In genomic region chr19:2532252-2533071, GRCh38 we compare ENCODE assay signal across 13 cellular contexts. TPM values are rescaled to one million over a fixed set of nuclear protein-coding genes. Genes with fewer than 3 reads are reported as not detected.
DNase-seq lines count a peak whose midpoint lies in the region; FAIRE-seq and TF ChIP-seq lines count a peak whose summit lies in the region.
"Had no signal": no experiment of that assay in that cellular context is flagged by ENCODE, and none has a peak within 500 bp of the region (broad histone marks: within the 10 kb centered on the region; RNA-seq: fewer than 3 reads in every experiment).

No MANE protein-coding gene starts in this region.

- H3K79me2 ChIP-seq in SK-N-SH (ENCODE audit: insufficient read depth) (no peaks in the 10 kb centered on the region), fibroblast of lung (ENCODE audit: control insufficient read depth, insufficient read depth, low read length) (no peaks in the 10 kb centered on the region), smooth muscle cell (ENCODE audit: low read depth) (no peaks in the 10 kb centered on the region)
- H3K79me2 ChIP-seq: parathyroid adenoma had no signal

- no peak for FAIRE-seq in GM19239 (lab: Jason Lieb, UNC)

- H3K27ac ChIP-seq in HEK293 (ENCODE audit: extremely low read depth, low read depth, low read length): no peak overlapping the region
- no peak overlapping the region for H3K27ac ChIP-seq in SK-N-SH (ENCODE audit: low read depth in 2 of 2, low read length in 1 of 2)
- H3K27ac ChIP-seq in fibroblast of lung (ENCODE audit: insufficient read depth, low read length): peak overlapping the region; percentile 5
- peak overlapping the region; percentile 59 for H3K27ac ChIP-seq in smooth muscle cell (ENCODE audit: low read depth)
- H3K27ac ChIP-seq in caudate nucleus (ENCODE audit: low read depth, low read length): no peak overlapping the region
- H3K27ac ChIP-seq: gastrocnemius medialis, lower lobe of right lung, parathyroid adenoma had no signal

- no peak for TF ChIP-seq RAD21 in SK-N-SH (IDR thresholded peaks at IDR 0.05; ENCODE audit: low read length)

- H3F3A ChIP-seq in SK-N-SH (replicated peaks; ENCODE audit: insufficient read depth) (peaks cover 26% of the 10 kb centered on the region), smooth muscle cell (ENCODE audit: low read depth) (peaks cover 15% of the 10 kb centered on the region)

- H3K9ac ChIP-seq in SK-N-SH (no peak overlapping the region), fibroblast of lung (ENCODE audit: insufficient read depth, low read length) (no peak overlapping the region), smooth muscle cell (ENCODE audit: low read depth) (no peak overlapping the region)
- H3K9ac ChIP-seq: parathyroid adenoma had no signal

- DNase-seq in SK-N-SH: no peak
- DNase-seq in fibroblast of lung (ENCODE audit: low read depth in 2 of 2): peak; percentile 92 to 94
- DNase-seq in smooth muscle cell (lab: John Stamatoyannopoulos, UW; ENCODE audit: unreplicated experiment): no peak
- no peak for DNase-seq in NCI-H526 (lab: John Stamatoyannopoulos, UW)
- no peak for DNase-seq in posterior cingulate gyrus
- no peak for DNase-seq in caudate nucleus (lab: John Stamatoyannopoulos, UW)
- no peak for DNase-seq in GM19239 (ENCODE audit: insufficient read length, low spot score)
- DNase-seq: DMS79 treated with DMSO at 0.1 percent for 48 hours, gastrocnemius medialis had no signal

- H4K20me1 ChIP-seq in SK-N-SH (ENCODE audit: insufficient read depth) (no peaks in the 10 kb centered on the region), fibroblast of lung (ENCODE audit: control insufficient read depth, extremely low read depth, insufficient read depth, low read length) (no peaks in the 10 kb centered on the region), smooth muscle cell (ENCODE audit: low read depth) (no peaks in the 10 kb centered on the region)

- H3K4me1 ChIP-seq in HEK293 (ENCODE audit: control insufficient read depth, insufficient read depth, low read length): peaks cover 4% of the 10 kb centered on the region; the same call in 1 of the 2 replicates
- no peaks in the 10 kb centered on the region for H3K4me1 ChIP-seq in SK-N-SH (ENCODE audit: control insufficient read depth in 1 of 2, insufficient read depth in 2 of 2, low read depth in 1 of 2, low read length in 1 of 2)
- H3K4me1 ChIP-seq in fibroblast of lung (ENCODE audit: control insufficient read depth, extremely low read depth, insufficient read depth, low read length): peaks cover 14% of the 10 kb centered on the region
- no peaks in the 10 kb centered on the region for H3K4me1 ChIP-seq in smooth muscle cell (ENCODE audit: low read depth)
- H3K4me1 ChIP-seq: adrenal gland, parathyroid adenoma had no signal

- 0 out of 4 replicates have a peak, but pooled peaks of 1 of the 2 experiments have one; percentile 3 for TF ChIP-seq EP300 in SK-N-SH (IDR thresholded peaks at IDR 0.05; ENCODE audit: borderline replicate concordance in 1 of 2, low read depth in 1 of 2, low read length in 1 of 2)

- no peaks in the 10 kb centered on the region for H3K36me3 ChIP-seq in HEK293 (ENCODE audit: control insufficient read depth in 2 of 2, insufficient read depth in 1 of 2, low read length in 2 of 2)
- H3K36me3 ChIP-seq in SK-N-SH (replicated peaks in 1 of 2; ENCODE audit: control insufficient read depth in 1 of 2, insufficient read depth in 2 of 2, low read length in 1 of 2): no peaks in the 10 kb centered on the region
- H3K36me3 ChIP-seq in fibroblast of lung (ENCODE audit: control insufficient read depth, insufficient read depth, low read length): no peaks in the 10 kb centered on the region
- H3K36me3 ChIP-seq in smooth muscle cell (ENCODE audit: low read depth): no peaks in the 10 kb centered on the region
- H3K36me3 ChIP-seq: adrenal gland, gastrocnemius medialis, lower lobe of right lung had no signal

- H2AFZ ChIP-seq in SK-N-SH (ENCODE audit: low read depth) (no peak overlapping the region), fibroblast of lung (ENCODE audit: low read length) (no peak overlapping the region), smooth muscle cell (ENCODE audit: low read depth) (no peak overlapping the region)
- H2AFZ ChIP-seq: parathyroid adenoma had no signal

- H3K9me3 ChIP-seq in HEK293 (ENCODE audit: control insufficient read depth, insufficient read depth, low read depth, low read length): no peaks in the 10 kb centered on the region
- H3K9me3 ChIP-seq in SK-N-SH: 0 out of 2 replicates have a peak, but pooled peaks cover 11% of the 10 kb centered on the region
- no peaks in the 10 kb centered on the region for H3K9me3 ChIP-seq in fibroblast of lung (ENCODE audit: control insufficient read depth, insufficient read depth, low read depth, low read length)
- H3K9me3 ChIP-seq in smooth muscle cell (replicated peaks; ENCODE audit: low read depth): peaks cover 6% of the 10 kb centered on the region
- H3K9me3 ChIP-seq: adrenal gland, gastrocnemius medialis, lower lobe of right lung had no signal

- CTCF ChIA-PET in HEK293 (lab: Yijun Ruan, JAX): interaction anchor here (0.5 to 1.5 kb wide), 5 partner anchors 10 to 84 kb away, joined by 3 to 4 read pairs (median 3); no protein-coding TSS in a partner anchor
- CTCF ChIA-PET in SK-N-SH (lab: Yijun Ruan, JAX): interaction anchor here (2.9 kb wide), 1 partner anchor 47 kb away, joined by 9 read pairs; no protein-coding TSS in a partner anchor

- POLR2A ChIA-PET in HEK293 (lab: Yijun Ruan, JAX) (interaction anchor here (3.2 kb wide), 1 partner anchor 56 kb away, joined by 29 read pairs; the partner anchor contains the start of gene GADD45B), SK-N-SH (lab: Yijun Ruan, JAX) (no interaction called here)

- no peaks in the 10 kb centered on the region for H3K9me2 ChIP-seq in SK-N-SH

- no peak for TF ChIP-seq CTCF in HEK293 (tag by site-specific recombination; IDR thresholded peaks at IDR 0.05)
- TF ChIP-seq CTCF in SK-N-SH (IDR thresholded peaks at IDR 0.05): no peak
- TF ChIP-seq CTCF in fibroblast of lung (conservative IDR thresholded peaks at IDR 0.05 in 1 of 2, IDR thresholded peaks at IDR 0.05 in 1 of 2; ENCODE audit: low read depth in 1 of 2, low read length in 2 of 2): no peak
- no peak for TF ChIP-seq CTCF in smooth muscle cell (IDR thresholded peaks at IDR 0.05; ENCODE audit: borderline replicate concordance, insufficient read depth, poor library complexity, severe bottlenecking)

- H3K4me2 ChIP-seq in SK-N-SH: no peak overlapping the region
- no peak overlapping the region for H3K4me2 ChIP-seq in fibroblast of lung (ENCODE audit: extremely low read depth, insufficient read depth, low read length)
- no peak overlapping the region for H3K4me2 ChIP-seq in smooth muscle cell

- no peaks in the 10 kb centered on the region for H3K27me3 ChIP-seq in SK-N-SH (ENCODE audit: insufficient read depth)
- H3K27me3 ChIP-seq in fibroblast of lung (ENCODE audit: control insufficient read depth, insufficient read depth, low read length): no peaks in the 10 kb centered on the region
- no peaks in the 10 kb centered on the region for H3K27me3 ChIP-seq in smooth muscle cell (ENCODE audit: low read depth)
- H3K27me3 ChIP-seq: adrenal gland, gastrocnemius medialis had no signal

- H3K4me3 ChIP-seq in HEK293 (ENCODE audit: low read depth, low read length) (no peak overlapping the region), SK-N-SH (ENCODE audit: low read depth in 2 of 2, low read length in 1 of 2) (no peak overlapping the region), fibroblast of lung (replicated peaks in 1 of 4; ENCODE audit: control extremely low read depth in 1 of 4, insufficient read depth in 1 of 4, low read depth in 3 of 4, low read length in 4 of 4) (no peak overlapping the region), smooth muscle cell (no peak overlapping the region)
- H3K4me3 ChIP-seq: adrenal gland, gastrocnemius medialis, lower lobe of right lung had no signal

- intact Hi-C loops in posterior cingulate gyrus (cut with DNase I): no loop called here

- WGBS in SK-N-SH (ENCODE audit: low lambda C conversion rate): 60% methylated on average over 7 of the region's 7 CpGs
- WGBS in smooth muscle cell (ENCODE audit: low lambda C conversion rate): 83% methylated on average over 7 of the region's 7 CpGs

TF ChIP-seq in HEK293, 187 proteins besides CTCF, POLR2A, EP300 and RAD21 (continues in another document):
- TF ChIP-seq ZNF214 (tag by site-specific recombination; IDR thresholded peaks at IDR 0.05; ENCODE audit: borderline replicate concordance) (no peak), FEZF1 (tag by site-specific recombination; IDR thresholded peaks at IDR 0.05) (0 out of 2 replicates have a peak, but pooled peaks have one; percentile 8), TRIM28 (IDR thresholded peaks at IDR 0.05; ENCODE audit: borderline replicate concordance, low read length) (peak; percentile 98), ZSCAN23 (tag by site-specific recombination; IDR thresholded peaks at IDR 0.05) (no peak)

TF ChIP-seq in SK-N-SH, 30 proteins besides CTCF, POLR2A, EP300 and RAD21:
- TF ChIP-seq PBX3 (IDR thresholded peaks at IDR 0.05) (peak; percentile 49), USF2 (IDR thresholded peaks at IDR 0.05; ENCODE audit: borderline replicate concordance, low read depth, low read length) (no peak), NFIC (IDR thresholded peaks at IDR 0.05; ENCODE audit: borderline replicate concordance) (0 out of 2 replicates have a peak, but pooled peaks have one; percentile 9), TCF12 (IDR thresholded peaks at IDR 0.05) (peak; percentile 52)

RNA-seq across cellular contexts. Expression of gene GADD45B, which starts 56.5 kb away (rescaled TPM):
- polyA plus RNA-seq in SK-N-SH (2012; rRNA removed): 54.0 and 67.6 TPM in 2 replicates
- polyA plus RNA-seq in SK-N-SH (2012; cell fraction: cytosol; rRNA removed): 29.6 and 31.6 TPM in 2 replicates
- polyA plus RNA-seq in SK-N-SH (2012; cell fraction: nucleus; rRNA removed): 134 and 135 TPM in 2 replicates
- total RNA-seq in fibroblast of lung: 16.4 and 32.5 TPM in 2 replicates
- polyA plus RNA-seq in fibroblast of lung: 61.7 and 72.8 TPM in 2 replicates
- polyA plus RNA-seq in fibroblast of lung (2012): 49.2 and 60.5 TPM in 2 replicates
- polyA minus RNA-seq in fibroblast of lung (ENCODE audit: low replicate concordance): 44.8 and 57.4 TPM in 2 replicates
- total RNA-seq in smooth muscle cell: 252 and 326 TPM in 2 replicates
- 435 and 533 TPM in 2 replicates for polyA plus RNA-seq in smooth muscle cell

Comparison
In these comparisons a context has a peak if more than half of its experiments do, and no peak if none do; other contexts are left out.
1. H3K27ac ChIP-seq: peak in fibroblast of lung (single experiment) and smooth muscle cell (single experiment); none in HEK293 (single experiment), SK-N-SH (0 of 2) and caudate nucleus (single experiment).
2. DNase-seq: peak in fibroblast of lung (2 of 2); none in SK-N-SH (single experiment), smooth muscle cell (single experiment), NCI-H526 (0 of 2), posterior cingulate gyrus (0 of 10), caudate nucleus (0 of 61) and GM19239 (single experiment).
3. Of the 4 proteins assayed by ChIP-seq in both HEK293 and SK-N-SH: peak only in HEK293: none; only in SK-N-SH: PBX3; in both: none; in neither: 3.